17 cellular contexts compared by ENCODE assay signal in genomic region chr16:86215979-86216585, GRCh38.
"Had no signal": no experiment of that assay in that cellular context is flagged by ENCODE, and none has a peak within 500 bp of the region (broad histone marks: within the 10 kb centered on the region; RNA-seq: fewer than 3 reads in every experiment).

No MANE protein-coding gene starts in this region.

- H3K27me3 ChIP-seq: gastroesophageal sphincter had no signal

- H3K4me3 ChIP-seq: coronary artery, gastroesophageal sphincter, tibial artery had no signal

- ATAC-seq: activated CD4-positive, alpha-beta T cell treated with anti-CD3 and anti-CD28 coated beads for 36 hours; gastroesophageal sphincter; stimulated activated effector memory CD8-positive, alpha-beta T cell treated with anti-CD3 and anti-CD28 coated beads, Interleukin-12 subunit alpha, Interleukin-12 subunit beta, amount 100 ng/mL, for 72 hours had no signal

- DNase-seq: activated B cell treated with CpG ODN at 0.5 μM for 24 hours; activated CD4-positive, alpha-beta T cell treated with anti-CD3 and anti-CD28 coated beads for 36 hours; activated CD4-positive, alpha-beta T cell treated with anti-CD3 and anti-CD28 coated beads, Interleukin-2, amount 50 U/mL, for 4 hours; activated gamma-delta T cell; activated T-cell treated with anti-CD3 and anti-CD28 coated beads for 4 hours; anterior cingulate cortex; mesendoderm; naive B cell; occipital lobe; stimulated activated CD4-positive, alpha-beta T cell treated with anti-CD3 and anti-CD28 coated beads, Interleukin-1b, Interleukin-23, amount 100 ng/mL, for 48 hours; stimulated activated naive CD8-positive, alpha-beta T cell treated with anti-CD3 and anti-CD28 coated beads, Interleukin-15, amount 100 ng/mL, for 72 hours; T1000; tibial artery had no signal

- H3K36me3 ChIP-seq: gastroesophageal sphincter, tibial artery had no signal

- H3K27ac ChIP-seq: epithelial cell of prostate, tibial artery had no signal

- H3K4me1 ChIP-seq: tibial artery had no signal

- H3K9me3 ChIP-seq: gastroesophageal sphincter, tibial artery had no signal
